Comparison of ENCODE assay signal across 27 cellular contexts in genomic region chr14:80077262-80077661, GRCh38.
DNase-seq lines count a peak whose midpoint lies in the region; ATAC-seq and TF ChIP-seq lines count a peak whose summit lies in the region.
"Had no signal": no experiment of that assay in that cellular context is flagged by ENCODE, and none has a peak within 500 bp of the region (broad histone marks: within the 10 kb centered on the region; RNA-seq: fewer than 3 reads in every experiment).

No MANE protein-coding gene starts in this region.

- H3K27ac ChIP-seq in lower lobe of right lung: no peak overlapping the region
- H3K27ac ChIP-seq: A549, C4-2B, HL-60, PC-9 had no signal

- no peaks in the 10 kb centered on the region for H3K4me1 ChIP-seq in lower lobe of right lung
- H3K4me1 ChIP-seq: A549 had no signal

- no peaks in the 10 kb centered on the region for H3K36me3 ChIP-seq in lower lobe of right lung

- ATAC-seq in lower lobe of right lung (no peak), GM21360 (IDR thresholded peaks at IDR 0.05; ENCODE audit: unreplicated experiment) (no peak)
- ATAC-seq: A549, HepG2 had no signal

- intact Hi-C loops in lower lobe of right lung (cut with DNase I): no loop called here

- no peak overlapping the region for H3K4me3 ChIP-seq in lower lobe of right lung
- H3K4me3 ChIP-seq: A549, PC-9 had no signal

- peaks cover 3% of the 10 kb centered on the region for H3K9me3 ChIP-seq in lower lobe of right lung
- H3K9me3 ChIP-seq: A549 had no signal

- peak; percentile 78 for DNase-seq in EH (ENCODE audit: low read depth)
- DNase-seq in NCI-H446 treated with DMSO at 0.1 percent for 48 hours (lab: John Stamatoyannopoulos, UW): peak; percentile 12
- DNase-seq in fibroblast of gingiva (ENCODE audit: low read depth): peak; percentile 55
- DNase-seq in DMS53 treated with DMSO at 0.1 percent for 48 hours (lab: John Stamatoyannopoulos, UW; ENCODE audit: unreplicated experiment): no peak
- DNase-seq in lower lobe of right lung: no peak
- DNase-seq in NCI-H1105 treated with DMSO at 0.1 percent for 48 hours (lab: John Stamatoyannopoulos, UW): no peak
- DNase-seq: Calu3; CD8-positive, alpha-beta memory T cell; DMS153; GF-D8; H9; KBM-7; MM.1S; NCI-H1048; NCI-H1436; NCI-H187 treated with DMSO at 0.1 percent for 48 hours; NCI-H2107; NCI-H510A treated with DMSO at 0.1 percent for 48 hours; NCI-H748 treated with DMSO at 0.1 percent for 48 hours; PC-9; RPMI8226; SHP77 had no signal

- H3K27me3 ChIP-seq in lower lobe of right lung (ENCODE audit: low read depth): no peaks in the 10 kb centered on the region

- TF ChIP-seq CTCF in lower lobe of right lung (IDR thresholded peaks at IDR 0.05): no peak

Comparison
In these comparisons a context has a peak if more than half of its experiments do, and no peak if none do; other contexts are left out.
1. DNase-seq: peak in EH (single experiment), NCI-H446 treated with DMSO at 0.1 percent for 48 hours (single experiment) and fibroblast of gingiva (single experiment); none in DMS53 treated with DMSO at 0.1 percent for 48 hours (single experiment), lower lobe of right lung (single experiment) and NCI-H1105 treated with DMSO at 0.1 percent for 48 hours (single experiment).